23 cellular contexts compared by ENCODE assay signal in the genomic region with DNA sequence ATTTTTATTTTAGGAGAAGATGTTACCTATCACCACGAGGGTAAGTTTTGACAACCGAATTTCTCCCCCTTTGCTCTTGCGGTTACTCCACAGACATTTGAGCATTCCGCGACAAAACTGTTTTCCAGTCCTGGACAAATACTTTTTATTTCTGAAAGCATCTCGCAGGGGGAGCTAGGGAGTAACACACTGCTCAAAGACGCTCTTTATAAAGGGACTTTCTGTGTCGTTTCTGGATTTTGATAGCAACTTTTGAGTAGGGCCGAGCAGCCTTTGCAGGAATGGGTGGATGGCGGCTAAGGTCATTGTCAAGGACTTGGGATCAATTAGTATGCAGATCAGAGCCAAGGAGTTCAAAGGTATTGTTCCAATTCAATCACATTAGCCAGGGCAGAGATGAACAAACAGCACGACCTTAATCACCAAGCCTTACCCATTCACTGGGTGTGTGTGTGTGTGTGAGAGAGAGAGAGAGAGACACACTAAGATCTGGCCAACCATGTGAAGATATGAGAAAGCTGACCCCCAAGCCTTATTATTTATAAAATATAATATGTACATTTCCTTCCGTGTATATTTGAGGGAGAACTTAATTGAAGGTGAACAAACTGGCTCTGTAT.
A peak's percentile ranks its signal among the peaks of the same experiment; 100 is the strongest.
DNase-seq lines count a peak whose midpoint lies in the region; ATAC-seq and TF ChIP-seq lines count a peak whose summit lies in the region.
"Had no signal": no experiment of that assay in that cellular context is flagged by ENCODE, and none has a peak within 500 bp of the region (broad histone marks: within the 10 kb centered on the region; RNA-seq: fewer than 3 reads in every experiment).

No MANE protein-coding gene starts in this region.

- ATAC-seq in PC-3 (peak; percentile 46; the same call in 1 of the 2 replicates), left colon (no peak), HG03280 (IDR thresholded peaks at IDR 0.05; ENCODE audit: unreplicated experiment) (no peak)
- ATAC-seq: activated CD8-positive, alpha-beta memory T cell treated with anti-CD3 and anti-CD28 coated beads, Interleukin-2, amount 10 ng/mL, durations not matched to agents 7 days and 5 days; heart left ventricle had no signal

- H3K4me3 ChIP-seq in PC-3 (ENCODE audit: low read length) = no peak overlapping the region
- H3K4me3 ChIP-seq: heart left ventricle, ovary, sigmoid colon, thyroid gland had no signal

- no peaks in the 10 kb centered on the region for H4K20me1 ChIP-seq in PC-3 (ENCODE audit: low read length)

- no peak overlapping the region for H3K27ac ChIP-seq in PC-3 (ENCODE audit: low read length)
- H3K27ac ChIP-seq: heart left ventricle, ovary, sigmoid colon, thyroid gland had no signal

- H3K36me3 ChIP-seq in PC-3 (ENCODE audit: low read depth, low read length) = no peaks in the 10 kb centered on the region
- H3K36me3 ChIP-seq: heart left ventricle, ovary, sigmoid colon, thyroid gland had no signal

- no peaks in the 10 kb centered on the region for H3K9me3 ChIP-seq in PC-3 (ENCODE audit: low read length)
- H3K9me3 ChIP-seq: heart left ventricle, ovary, sigmoid colon, thyroid gland had no signal

- POLR2A ChIA-PET in PC-3 (lab: Charles Lee; ENCODE audit: unreplicated experiment) = interaction anchor here (0.5 kb wide), 1 partner anchor 52 kb away, joined by 5 read pairs; no protein-coding TSS in a partner anchor

- no peaks in the 10 kb centered on the region for H3K79me2 ChIP-seq in PC-3 (ENCODE audit: low read length)

- peak; percentile 43; the same call in 1 of the 2 replicates for TF ChIP-seq CTCF in PC-3 (conservative IDR thresholded peaks at IDR 0.05; ENCODE audit: low read depth, low read length)

- peaks cover 90% of the 10 kb centered on the region for H3K27me3 ChIP-seq in PC-3 (ENCODE audit: low read length)
- H3K27me3 ChIP-seq: ovary had no signal

- peak overlapping the region; percentile 13; the same call in 1 of the 2 replicates for H3K9ac ChIP-seq in PC-3 (ENCODE audit: low read length)

- CTCF ChIA-PET in PC-3 (lab: Charles Lee) = interaction anchor here (0.6 kb wide), 1 partner anchor 174 kb away, joined by 3 read pairs; no protein-coding TSS in a partner anchor

- H3K9me2 ChIP-seq in PC-3 (replicated peaks; ENCODE audit: low read length) = no peaks in the 10 kb centered on the region

- intact Hi-C loops in PC-3 (cut with micrococcal nuclease) = loop anchor here (5.0 kb wide), 1 partner anchor 198 kb away; no protein-coding TSS in a partner anchor
- intact Hi-C loops in left colon (cut with DNase I, micrococcal nuclease) = no loop called here

- H3F3A ChIP-seq in PC-3 (ENCODE audit: low read length, unreplicated experiment) = no peaks in the 10 kb centered on the region

- DNase-seq in ELF-1 (ENCODE audit: low read depth, low spot score) = peak; percentile 5
- DNase-seq in PC-3 = peak; percentile 35
- peak; percentile 52 for DNase-seq in globus pallidus (ENCODE audit: low spot score)
- DNase-seq in retina = peak; percentile 44
- no peak for DNase-seq in HT-29 (ENCODE audit: low spot score)
- DNase-seq in activated gamma-delta T cell (lab: John Stamatoyannopoulos, UW) = no peak
- no peak for DNase-seq in left colon
- DNase-seq: activated CD4-positive, alpha-beta T cell treated with anti-CD3 and anti-CD28 coated beads for 48 hours; activated CD8-positive, alpha-beta memory T cell treated with anti-CD3 and anti-CD28 coated beads, Interleukin-2, amount 10 ng/mL, durations not matched to agents 7 days and 5 days; activated naive CD8-positive, alpha-beta T cell treated with anti-CD3 and anti-CD28 coated beads for 36 hours; DMS79 treated with DMSO at 0.1 percent for 48 hours; heart left ventricle; HFFc6; kidney; NCI-H1105; NCI-H2081; NCI-H510A; ovary; Right ventricle myocardium superior; sigmoid colon; T-helper 1 cell; thyroid gland had no signal

- H2AFZ ChIP-seq in PC-3 (ENCODE audit: low read length) = no peak overlapping the region

- BruUV-seq in PC-3 (replicated peaks; lab: Mats Ljungman, UMichigan) = no TSS peak

- H3K4me2 ChIP-seq in PC-3 (ENCODE audit: low read length) = peak overlapping the region; percentile 20; the same call in 1 of the 2 replicates

- no peaks in the 10 kb centered on the region for H3K4me1 ChIP-seq in PC-3 (ENCODE audit: insufficient read depth, low read length)
- H3K4me1 ChIP-seq: thyroid gland had no signal

Comparison
In these comparisons a context has a peak if more than half of its experiments do, and no peak if none do; other contexts are left out.
1. DNase-seq: peak in ELF-1 (single experiment), PC-3 (single experiment), globus pallidus (single experiment) and retina (single experiment); none in HT-29 (single experiment), activated gamma-delta T cell (single experiment) and left colon (0 of 2).